In the genomic region with DNA sequence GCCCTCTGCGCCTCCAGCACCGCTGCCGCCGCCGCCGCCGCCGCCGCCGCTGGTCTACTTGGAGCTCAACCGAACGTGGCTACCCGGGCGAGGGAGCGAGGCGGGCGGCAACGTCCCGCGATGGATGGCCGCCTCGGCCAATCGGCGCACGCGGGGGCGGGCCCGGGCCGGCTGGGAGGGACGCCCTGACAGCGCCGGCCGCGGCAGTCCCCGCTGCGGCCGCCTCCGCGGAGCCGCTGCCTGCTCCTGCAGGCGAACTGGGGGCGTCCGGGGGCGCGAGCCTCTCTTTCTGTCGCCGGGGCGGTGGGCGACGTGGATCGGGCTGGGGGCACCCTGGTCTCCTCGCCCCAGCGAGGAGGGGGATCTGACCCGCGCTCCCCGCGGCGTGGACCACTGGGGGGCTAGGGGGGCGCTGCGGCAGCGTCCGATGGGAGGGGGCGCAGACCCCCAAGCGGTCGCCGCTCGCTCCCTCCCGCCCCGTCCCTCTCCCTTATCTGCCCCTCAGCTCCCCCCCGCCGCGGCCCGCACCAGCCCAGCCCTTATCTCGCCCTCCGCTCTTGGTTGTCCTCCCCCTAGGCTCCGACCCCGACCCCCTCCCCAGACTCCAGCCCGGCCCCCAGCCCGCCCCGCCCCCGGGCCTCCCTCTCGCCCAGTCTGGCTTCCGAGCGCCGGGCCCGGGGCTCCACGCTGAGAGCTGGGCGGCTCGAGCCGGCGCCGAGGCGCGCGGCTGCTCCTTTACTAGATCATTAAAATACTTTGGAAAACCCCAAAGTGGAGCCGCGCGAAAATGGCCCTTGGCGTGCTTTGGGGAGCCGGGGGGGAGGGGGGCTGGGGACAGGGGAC, we compare ENCODE assay signal across 8 cellular contexts. TPM values are rescaled to one million over a fixed set of nuclear protein-coding genes. Genes with fewer than 3 reads are reported as not detected.
DNase-seq lines count a peak whose midpoint lies in the region; ATAC-seq, FAIRE-seq and TF ChIP-seq lines count a peak whose summit lies in the region.

Gene SSBP3 (minus strand): TSS at position 56 of the 843 bp plus-strand sequence.

- ATAC-seq in HG02852 (IDR thresholded peaks at IDR 0.05; ENCODE audit: unreplicated experiment) (peak; percentile 82), right cardiac atrium (peak; percentile 94), aorta (ENCODE audit: low FRiP score) (peak; percentile 93)

- no peak for TF ChIP-seq POLR2A in GM12891 (IDR thresholded peaks at IDR 0.05; ENCODE audit: low read depth, low read length)

- H3K27me3 ChIP-seq in right cardiac atrium (ENCODE audit: control insufficient read depth, insufficient read depth) (no peaks in the 10 kb centered on the region), aorta (ENCODE audit: control insufficient read depth in 1 of 2, insufficient read depth in 2 of 2, low read length in 1 of 2) (no peaks in the 10 kb centered on the region)

- under 1% methylated on average over 100 of the region's 100 CpGs for WGBS in right cardiac atrium
- 1% methylated on average over 49 to 100 of the region's 100 CpGs for WGBS in aorta, 2 donors

- FAIRE-seq in GM12891 (lab: Jason Lieb, UNC): peak; percentile 85

- DNase-seq in GM12891 (ENCODE audit: insufficient read length, low spot score) (peak; percentile 93), NCI-H1694 (lab: John Stamatoyannopoulos, UW) (peak; percentile 68), anterior cingulate cortex (lab: John Stamatoyannopoulos, UW) (peak in 57 of 58 donors; percentile 11 to 94 (median 85)), right cardiac atrium (peak; percentile 93 to 97 (median 97)), renal cortical epithelial cell (ENCODE audit: low read depth) (peak; percentile 74), aorta (peak; percentile 95 to 97)

- no peaks in the 10 kb centered on the region for H3K36me3 ChIP-seq in aorta (ENCODE audit: control insufficient read depth in 1 of 2, insufficient read depth in 2 of 2, low read length in 1 of 2)

- intact Hi-C loops in T-helper 2 cell treated with Interferon-gamma antibody and Interleukin-4, amounts not matched to agents 100 ng/mL and 5 ng/mL, for 36 hours (cut with micrococcal nuclease): loop anchor here (1.0 to 5.0 kb wide), 13 partner anchors 44 to 568 kb away; partner anchors contain the start of genes CYB5RL, DHCR24, DIO1 and MRPL37
- intact Hi-C loops in right cardiac atrium (cut with DNase I) (loop anchor here (1.0 to 10.0 kb wide), 10 partner anchors 72 to 284 kb away; partner anchors contain the start of genes CYB5RL (in 2 of the 4) and MRPL37 (in 2 of the 4)), aorta (cut with DNase I) (loop anchor here (1.0 to 5.0 kb wide), 4 partner anchors 82 to 284 kb away; no protein-coding TSS in a partner anchor)

- H3K9me3 ChIP-seq in right cardiac atrium (ENCODE audit: control insufficient read depth, low read length): no peaks in the 10 kb centered on the region
- H3K9me3 ChIP-seq in aorta (ENCODE audit: control insufficient read depth, low read length): no peaks in the 10 kb centered on the region

- H3K27ac ChIP-seq in right cardiac atrium (ENCODE audit: low read length) (peak within 1 kb of the TSS; percentile 94), aorta (ENCODE audit: low read depth in 1 of 2, low read length in 2 of 2) (peak within 1 kb of the TSS in 1 of 2 donors; percentile 83)

- H3K4me1 ChIP-seq in right cardiac atrium (ENCODE audit: control insufficient read depth, insufficient read depth, low read length) (peaks cover 8% of the 10 kb centered on the region), aorta (ENCODE audit: control insufficient read depth in 1 of 2, insufficient read depth in 2 of 2, low read length in 2 of 2) (peaks cover 3 to 5% of the 10 kb centered on the region in 2 donors)

- peak within 1 kb of the TSS; percentile 88 for H3K4me3 ChIP-seq in right cardiac atrium (ENCODE audit: low read length)
- H3K4me3 ChIP-seq in aorta (ENCODE audit: low read length in 2 of 2): peak within 1 kb of the TSS; percentile 97 to 98

TF ChIP-seq in GM12891, 5 proteins besides CTCF, POLR2A, EP300 and RAD21:
- no peak for TF ChIP-seq POU2F2 (IDR thresholded peaks at IDR 0.05; ENCODE audit: low read depth, low read length)
TF ChIP-seq in GM12891: peak in this region for 0.

RNA-seq across cellular contexts. Expression of gene SSBP3, which starts in this region (rescaled TPM):
- polyA plus RNA-seq in GM12891 (2012; ENCODE audit: low read depth, missing spikeins): 14.3 TPM
- 81.3 and 82.8 TPM in 2 replicates for total RNA-seq in T-helper 2 cell treated with Interferon-gamma antibody and Interleukin-4, amounts not matched to agents 100 ng/mL and 5 ng/mL, for 36 hours
- total RNA-seq in right cardiac atrium (10 to 100 TPM; 25.4 to 55.8 (median 35.8) TPM), renal cortical epithelial cell (2.8 and 9.0 TPM in 2 replicates), aorta (10 to 100 TPM; 73.8 to 83.4 TPM)
- polyA plus RNA-seq in right cardiac atrium (32.5 TPM), aorta (10 to 100 TPM; 43.7 to 57.7 TPM)
